ENCODE assay signal across 8 cellular contexts in the genomic region with DNA sequence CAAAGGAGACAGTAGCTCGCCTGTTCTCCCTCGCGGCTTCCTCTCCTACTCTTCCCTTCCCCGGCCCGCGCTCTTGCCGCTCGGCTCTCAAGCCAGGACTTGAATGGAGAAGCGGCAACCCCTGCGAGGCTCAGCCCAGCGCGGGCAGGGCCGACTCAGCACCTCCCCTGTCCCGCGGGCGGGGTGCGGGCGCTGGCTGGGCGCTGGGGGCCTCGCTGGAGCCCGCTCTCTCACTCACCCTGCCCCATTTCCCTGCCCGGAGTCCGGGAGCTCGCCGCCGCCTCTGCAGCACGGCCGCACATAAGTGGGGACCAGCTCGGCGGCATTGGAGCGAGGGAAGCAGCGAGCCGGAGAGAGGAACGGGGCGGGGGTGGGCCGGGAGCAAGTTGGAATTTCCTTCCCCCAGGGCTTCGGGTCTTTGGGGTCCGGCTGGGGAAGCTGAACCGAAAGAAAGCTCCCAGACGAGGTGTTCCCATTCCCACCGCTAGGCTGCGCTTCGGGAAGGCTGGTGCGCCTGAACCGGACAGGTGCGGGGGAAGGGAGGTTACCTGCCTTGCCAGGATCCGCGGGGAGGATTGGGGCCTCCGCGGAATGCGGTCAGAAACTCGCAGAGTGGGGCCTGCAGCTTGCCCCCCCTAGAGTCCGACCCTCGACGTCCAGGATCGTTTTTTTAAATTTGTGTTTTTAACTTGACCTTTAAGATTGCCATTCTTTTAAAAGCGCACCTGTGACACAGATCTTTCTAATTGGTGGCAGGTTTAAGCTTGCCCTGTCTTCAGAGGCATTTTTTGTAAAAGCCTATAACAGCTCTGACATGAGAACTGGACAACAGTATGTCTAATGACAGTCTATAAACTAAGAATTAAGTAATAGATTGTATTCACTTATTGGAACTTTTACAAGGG. TPM values are rescaled to one million over a fixed set of nuclear protein-coding genes. Genes with fewer than 3 reads are reported as not detected.
DNase-seq lines count a peak whose midpoint lies in the region; ATAC-seq and TF ChIP-seq lines count a peak whose summit lies in the region.

A gene with protein sequence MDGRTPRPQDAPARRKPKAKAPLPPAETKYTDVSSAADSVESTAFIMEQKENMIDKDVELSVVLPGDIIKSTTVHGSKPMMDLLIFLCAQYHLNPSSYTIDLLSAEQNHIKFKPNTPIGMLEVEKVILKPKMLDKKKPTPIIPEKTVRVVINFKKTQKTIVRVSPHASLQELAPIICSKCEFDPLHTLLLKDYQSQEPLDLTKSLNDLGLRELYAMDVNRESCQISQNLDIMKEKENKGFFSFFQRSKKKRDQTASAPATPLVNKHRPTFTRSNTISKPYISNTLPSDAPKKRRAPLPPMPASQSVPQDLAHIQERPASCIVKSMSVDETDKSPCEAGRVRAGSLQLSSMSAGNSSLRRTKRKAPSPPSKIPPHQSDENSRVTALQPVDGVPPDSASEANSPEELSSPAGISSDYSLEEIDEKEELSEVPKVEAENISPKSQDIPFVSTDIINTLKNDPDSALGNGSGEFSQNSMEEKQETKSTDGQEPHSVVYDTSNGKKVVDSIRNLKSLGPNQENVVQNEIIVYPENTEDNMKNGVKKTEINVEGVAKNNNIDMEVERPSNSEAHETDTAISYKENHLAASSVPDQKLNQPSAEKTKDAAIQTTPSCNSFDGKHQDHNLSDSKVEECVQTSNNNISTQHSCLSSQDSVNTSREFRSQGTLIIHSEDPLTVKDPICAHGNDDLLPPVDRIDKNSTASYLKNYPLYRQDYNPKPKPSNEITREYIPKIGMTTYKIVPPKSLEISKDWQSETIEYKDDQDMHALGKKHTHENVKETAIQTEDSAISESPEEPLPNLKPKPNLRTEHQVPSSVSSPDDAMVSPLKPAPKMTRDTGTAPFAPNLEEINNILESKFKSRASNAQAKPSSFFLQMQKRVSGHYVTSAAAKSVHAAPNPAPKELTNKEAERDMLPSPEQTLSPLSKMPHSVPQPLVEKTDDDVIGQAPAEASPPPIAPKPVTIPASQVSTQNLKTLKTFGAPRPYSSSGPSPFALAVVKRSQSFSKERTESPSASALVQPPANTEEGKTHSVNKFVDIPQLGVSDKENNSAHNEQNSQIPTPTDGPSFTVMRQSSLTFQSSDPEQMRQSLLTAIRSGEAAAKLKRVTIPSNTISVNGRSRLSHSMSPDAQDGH (minus strand): TSS at position 105 of the 905 bp plus-strand sequence. CDS start 627 bp downstream, outside the sequence.

- TF ChIP-seq CTCF in fibroblast of lung (conservative IDR thresholded peaks at IDR 0.05 in 1 of 2, IDR thresholded peaks at IDR 0.05 in 1 of 2; ENCODE audit: low read depth in 1 of 2, low read length in 2 of 2): peak; percentile 78 to 82

- H3K27me3 ChIP-seq in fibroblast of lung (ENCODE audit: control insufficient read depth, insufficient read depth, low read length) (no peaks in the 10 kb centered on the region), muscle layer of duodenum (ENCODE audit: low read depth, low read length) (no peaks in the 10 kb centered on the region), thymus (ENCODE audit: control insufficient read depth, insufficient read depth) (peaks cover 2% of the 10 kb centered on the region)

- H3K9me3 ChIP-seq in fibroblast of lung (ENCODE audit: control insufficient read depth, insufficient read depth, low read depth, low read length): no peaks in the 10 kb centered on the region
- H3K9me3 ChIP-seq in muscle layer of duodenum (ENCODE audit: control insufficient read depth in 1 of 2, low read length in 2 of 2): no peaks in the 10 kb centered on the region
- H3K9me3 ChIP-seq in thymus (ENCODE audit: control insufficient read depth): no peaks in the 10 kb centered on the region

- H3K27ac ChIP-seq in fibroblast of lung (ENCODE audit: insufficient read depth, low read length) (peak within 1 kb of the TSS; percentile 60), muscle layer of duodenum (ENCODE audit: low read length) (peak within 1 kb of the TSS; percentile 88), thymus (ENCODE audit: low read depth) (peak within 1 kb of the TSS; percentile 76)

- peak within 1 kb of the TSS; percentile 98 for H3K4me2 ChIP-seq in fibroblast of lung (ENCODE audit: extremely low read depth, insufficient read depth, low read length)

- no peak within 1 kb of the TSS for H3K27ac Mint-ChIP-seq in activated T-cell treated with anti-CD3 and anti-CD28 coated beads, Interleukin-2, amount 50 U/mL, for 24 hours

- ATAC-seq in GM18861 (IDR thresholded peaks at IDR 0.05; ENCODE audit: unreplicated experiment): peak; percentile 33
- ATAC-seq in HG03064 (IDR thresholded peaks at IDR 0.05; ENCODE audit: low read depth, unreplicated experiment): peak; percentile 54

- peak; percentile 48 to 58 for DNase-seq in AML-193 (lab: John Stamatoyannopoulos, UW)
- peak; percentile 60 for DNase-seq in NCI-H2227 treated with DMSO at 0.1 percent for 48 hours (lab: John Stamatoyannopoulos, UW)
- peak; percentile 57 for DNase-seq in activated T-cell treated with anti-CD3 and anti-CD28 coated beads, Interleukin-2, amount 50 U/mL, for 24 hours
- DNase-seq in fibroblast of lung (ENCODE audit: low read depth in 2 of 2): peak; percentile 44 to 67

- H3K4me3 Mint-ChIP-seq in activated T-cell treated with anti-CD3 and anti-CD28 coated beads, Interleukin-2, amount 50 U/mL, for 24 hours: peak within 1 kb of the TSS; percentile 65

- no peaks in the 10 kb centered on the region for H4K20me1 ChIP-seq in fibroblast of lung (ENCODE audit: control insufficient read depth, extremely low read depth, insufficient read depth, low read length)

- peak within 1 kb of the TSS; percentile 89 for H3K9ac ChIP-seq in fibroblast of lung (ENCODE audit: insufficient read depth, low read length)

- H3K36me3 Mint-ChIP-seq in activated T-cell treated with anti-CD3 and anti-CD28 coated beads, Interleukin-2, amount 50 U/mL, for 24 hours (ENCODE audit: low read depth): no peaks in the 10 kb centered on the region

- under 1% methylated on average over 57 of the region's 57 CpGs for WGBS in thymus

- H3K4me1 ChIP-seq in fibroblast of lung (ENCODE audit: control insufficient read depth, extremely low read depth, insufficient read depth, low read length) (peaks cover 8% of the 10 kb centered on the region), muscle layer of duodenum (ENCODE audit: control insufficient read depth in 1 of 2, insufficient read depth in 2 of 2, low read length in 2 of 2) (peaks cover 0 to 3% of the 10 kb centered on the region in 2 donors), thymus (ENCODE audit: control insufficient read depth, insufficient read depth, low read length) (no peaks in the 10 kb centered on the region)

- H3K36me3 ChIP-seq in fibroblast of lung (ENCODE audit: control insufficient read depth, insufficient read depth, low read length): no peaks in the 10 kb centered on the region
- no peaks in the 10 kb centered on the region for H3K36me3 ChIP-seq in muscle layer of duodenum (ENCODE audit: control insufficient read depth in 1 of 2, insufficient read depth in 2 of 2, low read length in 2 of 2)
- no peaks in the 10 kb centered on the region for H3K36me3 ChIP-seq in thymus (ENCODE audit: control insufficient read depth, insufficient read depth)

- H3K79me2 ChIP-seq in fibroblast of lung (ENCODE audit: control insufficient read depth, insufficient read depth, low read length): peaks cover 4% of the 10 kb centered on the region

- peak within 1 kb of the TSS; percentile 66 to 80 (median 70) for H3K4me3 ChIP-seq in fibroblast of lung (replicated peaks in 1 of 4; ENCODE audit: control extremely low read depth in 1 of 4, insufficient read depth in 1 of 4, low read depth in 3 of 4, low read length in 4 of 4)
- peak within 1 kb of the TSS; percentile 70 to 90 for H3K4me3 ChIP-seq in muscle layer of duodenum (ENCODE audit: low read depth in 1 of 2, low read length in 2 of 2)
- H3K4me3 ChIP-seq in thymus (ENCODE audit: low read length): peak within 1 kb of the TSS; percentile 80

- H3K9me3 Mint-ChIP-seq in activated T-cell treated with anti-CD3 and anti-CD28 coated beads, Interleukin-2, amount 50 U/mL, for 24 hours: no peaks in the 10 kb centered on the region

- peaks cover 56% of the 10 kb centered on the region for H3K27me3 Mint-ChIP-seq in activated T-cell treated with anti-CD3 and anti-CD28 coated beads, Interleukin-2, amount 50 U/mL, for 24 hours

- H3K4me1 Mint-ChIP-seq in activated T-cell treated with anti-CD3 and anti-CD28 coated beads, Interleukin-2, amount 50 U/mL, for 24 hours (ENCODE audit: low read depth): peaks cover 11% of the 10 kb centered on the region

- peak within 1 kb of the TSS; percentile 83 for H2AFZ ChIP-seq in fibroblast of lung (ENCODE audit: low read length)

RNA-seq across cellular contexts. Expression of the gene that starts here (rescaled TPM):
- 5.1 and 10.1 TPM in 2 replicates for total RNA-seq in fibroblast of lung
- 3.7 and 11.9 TPM in 2 replicates for polyA plus RNA-seq in fibroblast of lung
- polyA plus RNA-seq in fibroblast of lung (2012): 3.3 and 12.6 TPM in 2 replicates
- 0.93 and 10.9 TPM in 2 replicates for polyA minus RNA-seq in fibroblast of lung (ENCODE audit: low replicate concordance)
- 4.9 TPM for polyA plus RNA-seq in thymus

Comparison
In these comparisons a context has a peak if more than half of its experiments do, and no peak if none do; other contexts are left out.
1. Peak in every context shown above with its lines: DNase-seq, ATAC-seq, H3K4me3 ChIP-seq and H3K27ac ChIP-seq.